ENCODE assay signal across 8 cellular contexts in the genomic region with DNA sequence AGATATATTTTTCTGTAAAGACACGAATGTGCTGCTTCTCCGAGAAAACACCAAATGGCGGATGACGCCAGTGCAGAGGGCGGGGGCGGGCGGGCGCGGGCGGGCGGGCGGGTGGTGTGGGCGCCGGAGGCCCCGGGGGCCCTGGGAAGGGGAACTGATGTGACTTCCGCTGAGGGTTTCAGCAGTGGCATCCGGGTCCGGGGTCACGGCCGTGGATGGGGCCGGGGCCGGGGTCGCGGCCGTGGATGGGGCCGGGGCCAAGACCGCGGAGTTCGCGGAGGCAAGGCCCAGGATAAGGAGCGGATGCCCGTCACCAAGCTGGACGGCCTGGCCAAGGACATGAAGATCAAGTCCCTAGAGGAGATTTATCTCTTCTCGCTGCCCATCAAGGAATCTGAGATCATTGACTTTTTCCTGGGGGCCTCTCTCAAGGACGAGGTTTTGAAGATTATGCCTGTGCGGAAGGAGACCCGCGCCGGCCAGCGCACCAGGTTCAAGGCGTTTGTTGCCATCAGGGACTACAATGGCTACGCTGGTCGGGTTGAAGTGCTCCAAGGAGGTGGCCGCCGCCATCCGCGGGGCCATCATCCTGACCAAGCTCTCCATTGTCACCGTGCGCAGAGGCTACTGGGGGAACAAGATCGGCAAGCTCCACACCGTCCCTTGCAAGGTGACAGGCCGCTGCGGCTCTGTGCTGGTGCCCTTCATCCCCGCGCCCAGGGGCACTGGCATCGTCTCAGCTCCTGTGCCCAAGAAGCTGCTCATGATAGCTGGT. TPM values are rescaled to one million over a fixed set of nuclear protein-coding genes. Genes with fewer than 3 reads are reported as not detected.
DNase-seq lines count a peak whose midpoint lies in the region; ATAC-seq and TF ChIP-seq lines count a peak whose summit lies in the region.

No MANE protein-coding gene starts in this region.

- POLR2A ChIA-PET in CD4-positive, alpha-beta T cell (lab: Charles Lee), result interaction anchor here (0.7 to 1.9 kb wide), 9 partner anchors 12 to 49 kb away, joined by 3 to 7 read pairs (median 4); no protein-coding TSS in a partner anchor

- peak; percentile 37 to 63 (median 52) for DNase-seq in CD4-positive, alpha-beta T cell
- peak; percentile 83 for DNase-seq in activated CD4-positive, alpha-beta T cell treated with anti-CD3 and anti-CD28 coated beads, Interleukin-2, amount 10 ng/mL, durations not matched to agents 24 days and 14 days
- DNase-seq in endodermal cell (no peak), upper lobe of left lung (peak; percentile 46 to 88), HT-29 (ENCODE audit: low spot score) (no peak)

- no peaks in the 10 kb centered on the region for H3K27me3 Mint-ChIP-seq in CD4-positive, alpha-beta T cell
- H3K27me3 Mint-ChIP-seq in activated CD4-positive, alpha-beta T cell treated with anti-CD3 and anti-CD28 coated beads, Interleukin-2, amount 10 ng/mL, durations not matched to agents 24 days and 14 days, result no peaks in the 10 kb centered on the region
- no peaks in the 10 kb centered on the region for H3K27me3 Mint-ChIP-seq in endodermal cell (ENCODE audit: insufficient read depth)

- H3K9ac ChIP-seq in HUES48 (ENCODE audit: low read depth, low read length) (0 out of 2 replicates have a peak overlapping the region, but pooled peaks have one; percentile 12), endodermal cell (ENCODE audit: extremely low read depth, low read length, poor library complexity, severe bottlenecking) (peak overlapping the region; percentile 20), muscle layer of colon (ENCODE audit: low read length) (no peak overlapping the region)

- CTCF ChIA-PET in CD4-positive, alpha-beta T cell (lab: Charles Lee), result no interaction called here

- H3K9me3 Mint-ChIP-seq in CD4-positive, alpha-beta T cell, result no peaks in the 10 kb centered on the region
- no peaks in the 10 kb centered on the region for H3K9me3 Mint-ChIP-seq in activated CD4-positive, alpha-beta T cell treated with anti-CD3 and anti-CD28 coated beads, Interleukin-2, amount 10 ng/mL, durations not matched to agents 24 days and 14 days
- no peaks in the 10 kb centered on the region for H3K9me3 Mint-ChIP-seq in endodermal cell

- H3K4me3 Mint-ChIP-seq in CD4-positive, alpha-beta T cell, result peak overlapping the region; percentile 85
- peak overlapping the region; percentile 86 for H3K4me3 Mint-ChIP-seq in activated CD4-positive, alpha-beta T cell treated with anti-CD3 and anti-CD28 coated beads, Interleukin-2, amount 10 ng/mL, durations not matched to agents 24 days and 14 days
- peak overlapping the region; percentile 19 for H3K4me3 Mint-ChIP-seq in endodermal cell

- H3K27me3 ChIP-seq in CD4-positive, alpha-beta T cell (ENCODE audit: control insufficient read depth, insufficient read depth, low read length), result no peaks in the 10 kb centered on the region
- H3K27me3 ChIP-seq in HUES48 (ENCODE audit: control insufficient read depth, insufficient read depth, low read length) (no peaks in the 10 kb centered on the region), endodermal cell (ENCODE audit: control insufficient read depth, insufficient read depth, low read length, poor library complexity, severe bottlenecking) (no peaks in the 10 kb centered on the region), muscle layer of colon (ENCODE audit: control insufficient read depth in 1 of 2, insufficient read depth in 2 of 2, low read length in 2 of 2) (no peaks in the 10 kb centered on the region), upper lobe of left lung (no peaks in the 10 kb centered on the region)

- peaks cover 9% of the 10 kb centered on the region for H3K4me1 Mint-ChIP-seq in CD4-positive, alpha-beta T cell (ENCODE audit: low read depth)
- H3K4me1 Mint-ChIP-seq in activated CD4-positive, alpha-beta T cell treated with anti-CD3 and anti-CD28 coated beads, Interleukin-2, amount 10 ng/mL, durations not matched to agents 24 days and 14 days, result peaks cover 7% of the 10 kb centered on the region
- H3K4me1 Mint-ChIP-seq in endodermal cell, result peaks cover 8% of the 10 kb centered on the region

- H3K4me3 ChIP-seq in HUES48 (ENCODE audit: low read depth, low read length) (peak overlapping the region; percentile 55), endodermal cell (ENCODE audit: low read length) (peak overlapping the region; percentile 69), muscle layer of colon (ENCODE audit: low read depth in 1 of 2, low read length in 2 of 2) (peak overlapping the region; percentile 56 to 57), upper lobe of left lung (peak overlapping the region; percentile 16 to 61 (median 54))

- 54 to 59% methylated on average over 30 to 56 of the region's 56 CpGs for WGBS in endodermal cell (ENCODE audit: insufficient coverage in 1 of 2, insufficient read length in 1 of 2), 2 experiments
- 30 to 60% methylated on average over 16 to 56 of the region's 56 CpGs for WGBS in upper lobe of left lung, 2 donors

- H3K4me1 ChIP-seq in HUES48 (ENCODE audit: control insufficient read depth, insufficient read depth, low read length) (peaks cover 8% of the 10 kb centered on the region), endodermal cell (ENCODE audit: control insufficient read depth, insufficient read depth, low read length) (no peaks in the 10 kb centered on the region), muscle layer of colon (ENCODE audit: insufficient read depth, low read length) (no peaks in the 10 kb centered on the region), upper lobe of left lung (peaks cover 0 to 5% (median 0%) of the 10 kb centered on the region in 4 donors)

- TF ChIP-seq EP300 in upper lobe of left lung (IDR thresholded peaks at IDR 0.05), result no peak

- TF ChIP-seq CTCF in CD4-positive, alpha-beta T cell (IDR thresholded peaks at IDR 0.05), result no peak
- TF ChIP-seq CTCF in endodermal cell (conservative IDR thresholded peaks at IDR 0.05) (no peak), upper lobe of left lung (IDR thresholded peaks at IDR 0.05) (no peak)

- peak overlapping the region; percentile 69 for H3K27ac Mint-ChIP-seq in CD4-positive, alpha-beta T cell
- H3K27ac Mint-ChIP-seq in activated CD4-positive, alpha-beta T cell treated with anti-CD3 and anti-CD28 coated beads, Interleukin-2, amount 10 ng/mL, durations not matched to agents 24 days and 14 days, result peak overlapping the region; percentile 83
- no peak overlapping the region for H3K27ac Mint-ChIP-seq in endodermal cell

- H3K27ac ChIP-seq in CD4-positive, alpha-beta T cell (ENCODE audit: low read depth, low read length), result no peak overlapping the region
- H3K27ac ChIP-seq in HUES48 (ENCODE audit: low read depth, low read length) (no peak overlapping the region), endodermal cell (ENCODE audit: low read depth, low read length) (peak overlapping the region; percentile 73), muscle layer of colon (ENCODE audit: low read depth, low read length) (peak overlapping the region; percentile 72), upper lobe of left lung (peak overlapping the region in 3 of 4 donors; percentile 24 to 69 (median 68))

- TF ChIP-seq POLR2A in upper lobe of left lung (IDR thresholded peaks at IDR 0.05), result no peak

- intact Hi-C loops in CD4-positive, alpha-beta T cell (cut with DNase I, micrococcal nuclease), result loop anchor here in 1 of 2 experiments (5.0 kb wide), 1 partner anchor 42 kb away; the partner anchor contains the start of gene TRA2A
- intact Hi-C loops in activated CD4-positive, alpha-beta T cell treated with anti-CD3 and anti-CD28 coated beads, Interleukin-2, amount 10 ng/mL, durations not matched to agents 24 days and 14 days (cut with micrococcal nuclease), result no loop called here

- peaks cover 8% of the 10 kb centered on the region for H3K36me3 Mint-ChIP-seq in CD4-positive, alpha-beta T cell (ENCODE audit: low read depth)
- H3K36me3 Mint-ChIP-seq in activated CD4-positive, alpha-beta T cell treated with anti-CD3 and anti-CD28 coated beads, Interleukin-2, amount 10 ng/mL, durations not matched to agents 24 days and 14 days (ENCODE audit: low read depth), result peaks cover 4% of the 10 kb centered on the region
- H3K36me3 Mint-ChIP-seq in endodermal cell (ENCODE audit: low read depth), result no peaks in the 10 kb centered on the region

- no peaks in the 10 kb centered on the region for H3K9me3 ChIP-seq in CD4-positive, alpha-beta T cell (ENCODE audit: control insufficient read depth, low read length)
- H3K9me3 ChIP-seq in HUES48 (ENCODE audit: control insufficient read depth, insufficient read depth, low read length) (no peaks in the 10 kb centered on the region), endodermal cell (ENCODE audit: control insufficient read depth, low read length) (no peaks in the 10 kb centered on the region), muscle layer of colon (ENCODE audit: low read length) (no peaks in the 10 kb centered on the region), upper lobe of left lung (no peaks in the 10 kb centered on the region)

- no peaks in the 10 kb centered on the region for H3K36me3 ChIP-seq in HUES48 (ENCODE audit: control insufficient read depth, insufficient read depth, low read length)
- no peaks in the 10 kb centered on the region for H3K36me3 ChIP-seq in endodermal cell (ENCODE audit: control insufficient read depth, insufficient read depth, low read length)
- no peaks in the 10 kb centered on the region for H3K36me3 ChIP-seq in muscle layer of colon (ENCODE audit: insufficient read depth, low read length)
- H3K36me3 ChIP-seq in upper lobe of left lung, result no peaks in the 10 kb centered on the region

- ATAC-seq in CD4-positive, alpha-beta T cell (ENCODE audit: poor library complexity), result peak; percentile 96
- ATAC-seq in GM19372 (IDR thresholded peaks at IDR 0.05; ENCODE audit: low read depth, unreplicated experiment), result peak; percentile 64
- peak; percentile 69 to 90 for ATAC-seq in upper lobe of left lung (ENCODE audit: low FRiP score in 2 of 2)

RNA-seq across cellular contexts. Expression of gene IGF2BP3, which starts 20.3 kb away (rescaled TPM):
- total RNA-seq in CD4-positive, alpha-beta T cell, result not detected
- total RNA-seq in activated CD4-positive, alpha-beta T cell treated with anti-CD3 and anti-CD28 coated beads, Interleukin-2, amount 10 ng/mL, durations not matched to agents 24 days and 14 days, result 2.2 and 2.7 TPM in 2 replicates
- total RNA-seq in endodermal cell, result 100 to 1,000 TPM; 114 to 123 TPM
- 96.3 TPM for polyA plus RNA-seq in endodermal cell (2013, experiment 1 of 2)
- 93.1 TPM for polyA plus RNA-seq in endodermal cell (2013, experiment 2 of 2)
- total RNA-seq in upper lobe of left lung, result 1 to 10 TPM in 2 of 6 donors, under 1 TPM in 2, not detected in 2; 0.91 to 1.5 (median 1.1) TPM
- total RNA-seq in HT-29 (2014; rRNA removed; shearing (Covaris generic)), result 30.0 and 44.0 TPM in 2 replicates

RNA-seq across cellular contexts. Expression of gene TRA2A, which starts 41.2 kb away (rescaled TPM):
- 100 to 1,000 TPM; 246 to 275 TPM for total RNA-seq in CD4-positive, alpha-beta T cell
- 96.8 and 103 TPM in 2 replicates for total RNA-seq in activated CD4-positive, alpha-beta T cell treated with anti-CD3 and anti-CD28 coated beads, Interleukin-2, amount 10 ng/mL, durations not matched to agents 24 days and 14 days
- 100 to 1,000 TPM; 104 to 114 TPM for total RNA-seq in endodermal cell
- polyA plus RNA-seq in endodermal cell (2013, experiment 1 of 2), result 114 TPM
- 93.4 TPM for polyA plus RNA-seq in endodermal cell (2013, experiment 2 of 2)
- 100 to 1,000 TPM in 1 of 6 donors, 10 to 100 TPM in 5; 35.1 to 192 (median 61.0) TPM for total RNA-seq in upper lobe of left lung
- total RNA-seq in HT-29 (2014; rRNA removed; shearing (Covaris generic)), result 31.0 and 45.1 TPM in 2 replicates

Comparison
In these comparisons a context has a peak if more than half of its experiments do, and no peak if none do; other contexts are left out.
1. DNase-seq: peak in CD4-positive, alpha-beta T cell (10 of 10), activated CD4-positive, alpha-beta T cell treated with anti-CD3 and anti-CD28 coated beads, Interleukin-2, amount 10 ng/mL, durations not matched to agents 24 days and 14 days (single experiment) and upper lobe of left lung (2 of 2); none in endodermal cell (single experiment) and HT-29 (single experiment).
2. H3K27ac ChIP-seq: peak in endodermal cell (single experiment), muscle layer of colon (single experiment) and upper lobe of left lung (3 of 4); none in CD4-positive, alpha-beta T cell (single experiment) and HUES48 (single experiment).
3. H3K4me3 Mint-ChIP-seq: peak in every context shown above with its lines; median percentile 86 in activated CD4-positive, alpha-beta T cell treated with anti-CD3 and anti-CD28 coated beads, Interleukin-2, amount 10 ng/mL, durations not matched to agents 24 days and 14 days; 85 in CD4-positive, alpha-beta T cell; 19 in endodermal cell.
4. Peak in every context shown above with its lines, with median percentiles within 50 percentile points of each other: ATAC-seq and H3K4me3 ChIP-seq.